ENCODE assay signal across 19 cellular contexts in the genomic region with DNA sequence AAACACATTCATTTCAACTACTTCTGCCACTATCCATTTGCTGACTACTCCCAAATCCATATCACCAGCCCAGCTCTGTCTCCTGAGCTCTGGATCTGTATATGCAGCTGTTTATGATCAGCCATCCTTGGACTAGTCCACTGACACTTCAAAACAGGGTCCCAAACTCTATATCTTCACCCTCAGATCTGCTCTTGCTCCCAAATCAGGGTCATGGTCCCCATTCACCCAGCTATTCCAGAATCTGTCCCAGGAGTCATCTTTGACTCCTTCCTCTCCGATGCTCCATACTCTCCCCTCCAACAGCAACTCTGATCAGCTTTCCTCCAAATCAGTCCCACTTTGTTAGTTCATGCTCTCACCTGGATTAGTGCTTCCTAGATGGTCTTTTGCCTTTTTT. TPM values are rescaled to one million over a fixed set of nuclear protein-coding genes. Genes with fewer than 3 reads are reported as not detected.
A peak's percentile ranks its signal among the peaks of the same experiment; 100 is the strongest.
DNase-seq lines count a peak whose midpoint lies in the region; ATAC-seq, FAIRE-seq and TF ChIP-seq lines count a peak whose summit lies in the region.
"Had no signal": no experiment of that assay in that cellular context is flagged by ENCODE, and none has a peak within 500 bp of the region (broad histone marks: within the 10 kb centered on the region; RNA-seq: fewer than 3 reads in every experiment).

No MANE protein-coding gene starts in this region.

- H3K4me2 ChIP-seq in H9 (ENCODE audit: insufficient read depth, insufficient read length, low read length) (no peak overlapping the region), K562 (ENCODE audit: insufficient read depth, low read length) (no peak overlapping the region)
- H3K4me2 ChIP-seq: A549 had no signal

- in situ Hi-C loops in K562 (cut with MboI) = no loop called here

- BruUV-seq in Caco-2 (replicated peaks; lab: Mats Ljungman, UMichigan) (no TSS peak), K562 (replicated peaks; lab: Mats Ljungman, UMichigan) (no TSS peak)

- H3K9ac ChIP-seq in H9 (ENCODE audit: extremely low read depth, insufficient read length, low read length) (no peak overlapping the region), K562 (ENCODE audit: insufficient read depth in 1 of 2, low read depth in 2 of 2, low read length in 2 of 2) (no peak overlapping the region)

- no peak for TF ChIP-seq EP300 in K562 (IDR thresholded peaks at IDR 0.05; ENCODE audit: low read length)

- no peak overlapping the region for H3K18ac ChIP-seq in H9 (ENCODE audit: insufficient read length, low read depth, low read length)

- no peak overlapping the region for H3T11ph ChIP-seq in H9 (ENCODE audit: low read length)

- POLR2A ChIA-PET in Caco-2 (lab: Charles Lee) (interaction anchor here (0.6 kb wide), 1 partner anchor 1051 kb away, joined by 3 read pairs; no protein-coding TSS in a partner anchor), K562 (lab: Yijun Ruan, JAX) (interaction anchor here (0.6 kb wide), 1 partner anchor 324 kb away, joined by 3 read pairs; no protein-coding TSS in a partner anchor)

- no peak overlapping the region for H3K23ac ChIP-seq in H9 (ENCODE audit: insufficient read length, low read depth, low read length)

- no peak overlapping the region for H2AFZ ChIP-seq in H9 (ENCODE audit: low read length)
- no peak overlapping the region for H2AFZ ChIP-seq in K562 (ENCODE audit: low read depth, low read length)

- no peaks in the 10 kb centered on the region for H3K9me1 ChIP-seq in K562 (ENCODE audit: control insufficient read depth, insufficient read depth, low read length)

- H3K4me1 Mint-ChIP-seq in Caco-2 (ENCODE audit: low read depth, unreplicated experiment) = peaks cover 23% of the 10 kb centered on the region
- H3K4me1 Mint-ChIP-seq in H9 = peaks cover 8 to 15% of the 10 kb centered on the region in 2 experiments
- H3K4me1 Mint-ChIP-seq in nephron progenitor cell = peaks cover 21% of the 10 kb centered on the region

- H3K14ac ChIP-seq in H9 (ENCODE audit: insufficient read depth, low read length) = no peak overlapping the region

- H4K91ac ChIP-seq in H9 (ENCODE audit: insufficient read length, low read depth, low read length) = no peak overlapping the region

- no peak for DNase-seq in Caco-2
- DNase-seq in H9 = no peak
- no peak for DNase-seq in K562 (ENCODE audit: extremely low read depth in 1 of 4, low spot score in 3 of 4)
- no peak for DNase-seq in nephron progenitor cell
- no peak for DNase-seq in GM12891 (ENCODE audit: insufficient read length, low spot score)
- no peak for DNase-seq in DMS 273 (lab: John Stamatoyannopoulos, UW; ENCODE audit: unreplicated experiment)
- no peak for DNase-seq in RKO (ENCODE audit: low spot score)
- DNase-seq: BE2C; CD8-positive, alpha-beta T cell; COR-L47; DMS 273 treated with DMSO at 0.1 percent for 48 hours; DMS79; HCEC 1CT; KG1 had no signal

- no peak overlapping the region for H4K5ac ChIP-seq in H9 (ENCODE audit: insufficient read length, low read depth, low read length)

- H3K27me3 Mint-ChIP-seq in Caco-2 (ENCODE audit: insufficient read depth, unreplicated experiment) (no peaks in the 10 kb centered on the region), H9 (ENCODE audit: low read depth) (no peaks in the 10 kb centered on the region), nephron progenitor cell (ENCODE audit: low read depth, poor library complexity) (no peaks in the 10 kb centered on the region)

- H4K8ac ChIP-seq in H9 (replicated peaks; ENCODE audit: insufficient read length, low read depth, low read length) = no peak overlapping the region

- no peaks in the 10 kb centered on the region for H3K9me3 Mint-ChIP-seq in Caco-2 (ENCODE audit: unreplicated experiment)
- H3K9me3 Mint-ChIP-seq in H9 = no peaks in the 10 kb centered on the region
- no peaks in the 10 kb centered on the region for H3K9me3 Mint-ChIP-seq in nephron progenitor cell
- H3K9me3 Mint-ChIP-seq: CD8-positive, alpha-beta T cell had no signal

- no peak overlapping the region for H2BK12ac ChIP-seq in H9 (ENCODE audit: insufficient read length, low read depth, low read length)

- no peaks in the 10 kb centered on the region for H3K79me1 ChIP-seq in H9 (ENCODE audit: insufficient read depth, low read depth, low read length, poor library complexity, severe bottlenecking)

- H3K36me3 Mint-ChIP-seq in Caco-2 (ENCODE audit: insufficient read depth, unreplicated experiment) = no peaks in the 10 kb centered on the region
- H3K36me3 Mint-ChIP-seq in H9 (ENCODE audit: insufficient read depth in 1 of 3, low read depth in 3 of 3) = no peaks in the 10 kb centered on the region
- no peaks in the 10 kb centered on the region for H3K36me3 Mint-ChIP-seq in nephron progenitor cell (ENCODE audit: low read depth)

- H3K27ac ChIP-seq in H9 (ENCODE audit: insufficient read length, low read depth, low read length) = no peak overlapping the region
- no peak overlapping the region for H3K27ac ChIP-seq in K562 (ENCODE audit: extremely low read depth, low read depth, low read length)
- H3K27ac ChIP-seq: A549, C4-2B, HL-60 had no signal

- intact Hi-C loops in Caco-2 (cut with micrococcal nuclease; ENCODE audit: unreplicated experiment) = loop anchor here (1.0 kb wide), 1 partner anchor 9 kb away; no protein-coding TSS in a partner anchor
- intact Hi-C loops in K562 (cut with micrococcal nuclease) = no loop called here

- H3K4ac ChIP-seq in H9 (ENCODE audit: low read depth, low read length) = no peak overlapping the region

- no peak overlapping the region for H2BK20ac ChIP-seq in H9 (ENCODE audit: low read depth, low read length, poor library complexity, severe bottlenecking)

- no CpG with 5 or more reads among the region's 1 CpG for WGBS in H9 (ENCODE audit: extremely low coverage, insufficient read length, low lambda C conversion rate)
- WGBS in K562 (ENCODE audit: insufficient coverage, low coverage, missing lambda C conversion rate) = 85% methylated on average over 1 of the region's 1 CpG

- H3K4me3 Mint-ChIP-seq in Caco-2 (ENCODE audit: unreplicated experiment) (no peak overlapping the region), H9 (no peak overlapping the region), nephron progenitor cell (no peak overlapping the region)
- H3K4me3 Mint-ChIP-seq: CD8-positive, alpha-beta T cell had no signal

- H3K27ac Mint-ChIP-seq in Caco-2 (ENCODE audit: unreplicated experiment) (peak overlapping the region; percentile 7), H9 (peak overlapping the region in 2 of 3 experiments; percentile 4 to 20; a peak in 2 of 7 replicates), nephron progenitor cell (peak overlapping the region; percentile 6)
- H3K27ac Mint-ChIP-seq: CD8-positive, alpha-beta T cell had no signal

- H3K23me2 ChIP-seq in H9 (ENCODE audit: insufficient read length, low read depth, low read length, poor library complexity, severe bottlenecking) = no peaks in the 10 kb centered on the region

- H3K79me2 ChIP-seq in H9 (ENCODE audit: insufficient read depth, low read length) = no peaks in the 10 kb centered on the region
- H3K79me2 ChIP-seq in K562 (ENCODE audit: control insufficient read depth, insufficient read depth, low read length) = no peaks in the 10 kb centered on the region; the same call in 2 of the 3 replicates

- H2BK5ac ChIP-seq in H9 (ENCODE audit: insufficient read length, low read length) = no peak overlapping the region

- no peak overlapping the region for H2BK15ac ChIP-seq in H9 (ENCODE audit: low read depth, low read length)

- H3K56ac ChIP-seq in H9 (ENCODE audit: insufficient read length, low read depth, low read length) = no peak overlapping the region

- H3K4me3 ChIP-seq in Caco-2 (ENCODE audit: low read depth, low read length) (no peak overlapping the region), K562 (no peak overlapping the region)
- H3K4me3 ChIP-seq: A549, GM12878 had no signal

- TF ChIP-seq POLR2A in K562 (conservative IDR thresholded peaks at IDR 0.05) = no peak
- TF ChIP-seq POLR2A in GM12891 (IDR thresholded peaks at IDR 0.05; ENCODE audit: low read depth, low read length) = no peak

- H4K20me1 ChIP-seq in H9 (ENCODE audit: control insufficient read depth, insufficient read depth, insufficient read length) = no peaks in the 10 kb centered on the region
- H4K20me1 ChIP-seq in K562 (replicated peaks; ENCODE audit: control insufficient read depth, insufficient read depth, low read length) = 0 out of 2 replicates have a peak, but pooled peaks cover 3% of the 10 kb centered on the region

- H3K27me3 ChIP-seq in Caco-2 (replicated peaks; ENCODE audit: control insufficient read depth, insufficient read depth, low read length) = no peaks in the 10 kb centered on the region
- H3K27me3 ChIP-seq in H9 (ENCODE audit: insufficient read depth, low read length) = no peaks in the 10 kb centered on the region
- no peaks in the 10 kb centered on the region for H3K27me3 ChIP-seq in K562 (ENCODE audit: control insufficient read depth in 2 of 2, insufficient read depth in 2 of 2, low read length in 2 of 2)
- H3K27me3 ChIP-seq: BE2C had no signal

- no peak overlapping the region for H2AK5ac ChIP-seq in H9 (ENCODE audit: insufficient read length, low read length)

- CTCF ChIA-PET in Caco-2 (lab: Charles Lee) (interaction anchor here (1.6 to 1.8 kb wide), 2 partner anchors 28 to 48 kb away, joined by 4 to 6 read pairs; no protein-coding TSS in a partner anchor), K562 (lab: Yijun Ruan, JAX; ENCODE audit: low intra/inter-chr PET ratio) (no interaction called here)

- H2BK120ac ChIP-seq in H9 (ENCODE audit: low read depth, low read length, poor library complexity, severe bottlenecking) = no peak overlapping the region

- FAIRE-seq in K562 (lab: Jason Lieb, UNC) (no peak), GM12891 (lab: Jason Lieb, UNC) (no peak)
- FAIRE-seq: A549, GM12878, H1 had no signal

- TF ChIP-seq CTCF in Caco-2 (IDR thresholded peaks at IDR 0.05; ENCODE audit: insufficient read depth in 1 of 2, low read depth in 1 of 2, low read length in 1 of 2, severe bottlenecking in 1 of 2, unreplicated experiment in 1 of 2) (no peak), H9 (conservative IDR thresholded peaks at IDR 0.05) (no peak), K562 (IDR thresholded peaks at IDR 0.05 in 2 of 3, conservative IDR thresholded peaks at IDR 0.05 in 1 of 3; ENCODE audit: insufficient read depth in 2 of 3, low read depth in 1 of 3, low read length in 3 of 3) (no peak), nephron progenitor cell (IDR thresholded peaks at IDR 0.05) (no peak)

- H3K36me3 ChIP-seq in Caco-2 (ENCODE audit: control insufficient read depth, insufficient read depth, low read length) = no peaks in the 10 kb centered on the region
- H3K36me3 ChIP-seq in K562 (ENCODE audit: control insufficient read depth, insufficient read depth, low read length) = no peaks in the 10 kb centered on the region
- H3K36me3 ChIP-seq: BE2C had no signal

- H3K9me3 ChIP-seq in Caco-2 (no peaks in the 10 kb centered on the region), H9 (ENCODE audit: control insufficient read depth, low read depth, low read length) (no peaks in the 10 kb centered on the region), K562 (replicated peaks; ENCODE audit: control insufficient read depth, insufficient read depth, low read depth, low read length) (no peaks in the 10 kb centered on the region)
- H3K9me3 ChIP-seq: A549, BE2C had no signal

- no peak for ATAC-seq in K562
- ATAC-seq: A549; CD8-positive, alpha-beta T cell; GM12878 had no signal

- H3K4me1 ChIP-seq in Caco-2 = peaks cover 24% of the 10 kb centered on the region
- no peaks in the 10 kb centered on the region; the same call in 1 of the 2 replicates for H3K4me1 ChIP-seq in H9 (ENCODE audit: insufficient read depth, low read length)
- H3K4me1 ChIP-seq in K562 (replicated peaks in 1 of 2; ENCODE audit: control insufficient read depth in 2 of 2, insufficient read depth in 2 of 2, low read length in 2 of 2) = peaks cover 0 to 7% of the 10 kb centered on the region in 2 experiments; a peak in 3 of 5 replicates

- TF ChIP-seq RAD21 in K562 (CRISPR knock-in tag; conservative IDR thresholded peaks at IDR 0.05 in 1 of 2, IDR thresholded peaks at IDR 0.05 in 1 of 2) = no peak

RNA-seq across cellular contexts. Expression of gene NCEH1, which starts 9.8 kb away (rescaled TPM):
- total RNA-seq in Caco-2 (2022) (10.1 and 15.7 TPM in 2 replicates), H9 (2021) (2.3 and 3.5 TPM in 2 replicates), K562 (2014; rRNA removed) (1.4 and 1.6 TPM in 2 replicates), K562 (2014; rRNA removed; fragmentation: Illumina TruSeq; extraction: Trizol) (2.8 and 4.0 TPM in 2 replicates), K562 (2015; rRNA removed; fragmentation: Illumina TruSeq; extraction: Trizol) (2.9 and 3.1 TPM in 2 replicates), K562 (2021) (5.0 and 5.2 TPM in 2 replicates)
- 3.5 and 4.7 TPM in 2 replicates for total RNA-seq in K562 (2011; cell fraction: chromatin; rRNA removed; ENCODE audit: low replicate concordance)
- 7.6 and 9.3 TPM in 2 replicates for total RNA-seq in K562 (2011; cell fraction: nucleolus; rRNA removed)
- 4.1 and 6.2 TPM in 2 replicates for total RNA-seq in K562 (2011; cell fraction: nucleoplasm; rRNA removed)
- polyA plus RNA-seq in K562 (2011; rRNA removed) (2.5 and 3.1 TPM in 2 replicates), K562 (2014; fragmentation: Illumina TruSeq; extraction: Trizol) (3.3 and 3.9 TPM in 2 replicates), K562 (2014; fragmentation: Nextera tagmentation; extraction: Ambion mirVana) (1 to 10 TPM; 1.3 to 3.0 TPM), K562 (2014; rRNA removed) (1.8 and 2.8 TPM in 2 replicates)
- 1.5 and 1.8 TPM in 2 replicates for polyA plus RNA-seq in K562 (2011; cell fraction: cytosol; rRNA removed)
- polyA plus RNA-seq in K562 (2011; cell fraction: nucleus; rRNA removed) = 1.7 and 2.6 TPM in 2 replicates
- polyA plus RNA-seq in K562 (2012) = 2.8 and 3.6 TPM in 2 replicates
- polyA minus RNA-seq in K562 (2011; rRNA and poly(A)+ RNA removed) = 4.3 and 4.9 TPM in 2 replicates
- 2.5 and 2.7 TPM in 2 replicates for polyA minus RNA-seq in K562 (2011; cell fraction: cytosol; rRNA and poly(A)+ RNA removed)
- 5.5 and 7.8 TPM in 2 replicates for polyA minus RNA-seq in K562 (2011; cell fraction: nucleus; rRNA and poly(A)+ RNA removed)
- polyA plus RNA-seq in GM12891 (2012; ENCODE audit: low read depth, missing spikeins) = 1.8 TPM

RNA-seq across cellular contexts. Expression of gene ECT2, which starts 49.5 kb away (rescaled TPM):
- total RNA-seq in Caco-2 (2022) (66.6 and 68.0 TPM in 2 replicates), H9 (2021) (68.7 and 81.3 TPM in 2 replicates), K562 (2014; rRNA removed) (24.0 and 26.0 TPM in 2 replicates), K562 (2014; rRNA removed; fragmentation: Illumina TruSeq; extraction: Trizol) (50.1 and 57.7 TPM in 2 replicates), K562 (2015; rRNA removed; fragmentation: Illumina TruSeq; extraction: Trizol) (44.1 and 46.0 TPM in 2 replicates), K562 (2021) (38.7 and 40.8 TPM in 2 replicates)
- total RNA-seq in K562 (2011; cell fraction: chromatin; rRNA removed; ENCODE audit: low replicate concordance) = 23.1 and 105 TPM in 2 replicates
- 12.8 and 20.9 TPM in 2 replicates for total RNA-seq in K562 (2011; cell fraction: nucleolus; rRNA removed)
- total RNA-seq in K562 (2011; cell fraction: nucleoplasm; rRNA removed) = 31.7 and 50.8 TPM in 2 replicates
- polyA plus RNA-seq in K562 (2011; rRNA removed) (42.2 and 53.0 TPM in 2 replicates), K562 (2014; fragmentation: Illumina TruSeq; extraction: Trizol) (32.3 and 36.5 TPM in 2 replicates), K562 (2014; fragmentation: Nextera tagmentation; extraction: Ambion mirVana) (10 to 100 TPM; 19.0 to 33.6 TPM), K562 (2014; rRNA removed) (20.4 and 26.5 TPM in 2 replicates)
- polyA plus RNA-seq in K562 (2011; cell fraction: cytosol; rRNA removed) = 5.8 and 11.8 TPM in 2 replicates
- polyA plus RNA-seq in K562 (2011; cell fraction: nucleus; rRNA removed) = 33.4 and 51.5 TPM in 2 replicates
- polyA plus RNA-seq in K562 (2012) = 19.3 and 20.5 TPM in 2 replicates
- polyA minus RNA-seq in K562 (2011; rRNA and poly(A)+ RNA removed) = 58.0 and 63.6 TPM in 2 replicates
- 19.6 and 28.1 TPM in 2 replicates for polyA minus RNA-seq in K562 (2011; cell fraction: cytosol; rRNA and poly(A)+ RNA removed)
- 40.1 and 71.8 TPM in 2 replicates for polyA minus RNA-seq in K562 (2011; cell fraction: nucleus; rRNA and poly(A)+ RNA removed)
- polyA plus RNA-seq in GM12891 (2012; ENCODE audit: low read depth, missing spikeins) = 9.2 TPM
